ENCODE assay signal across 9 cellular contexts in the genomic region with DNA sequence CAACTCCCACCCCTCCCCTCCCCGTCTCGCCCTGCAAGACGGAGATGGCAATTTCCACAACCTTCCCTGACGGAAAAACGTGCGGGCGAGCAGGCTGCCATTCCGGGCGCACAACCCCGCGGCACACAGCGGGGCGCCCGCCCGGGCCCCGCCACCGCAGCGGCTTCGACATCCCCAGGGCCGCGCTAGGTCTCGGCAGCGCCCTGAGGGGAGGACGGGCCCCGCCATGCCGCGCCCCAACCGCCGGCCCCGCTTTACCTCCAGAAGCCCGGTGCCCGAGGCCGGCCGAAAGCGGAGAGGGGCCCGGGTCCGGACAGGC. TPM values are rescaled to one million over a fixed set of nuclear protein-coding genes. Genes with fewer than 3 reads are reported as not detected.
DNase-seq lines count a peak whose midpoint lies in the region; ATAC-seq, FAIRE-seq and TF ChIP-seq lines count a peak whose summit lies in the region.
"Had no signal": no experiment of that assay in that cellular context is flagged by ENCODE, and none has a peak within 500 bp of the region (broad histone marks: within the 10 kb centered on the region; RNA-seq: fewer than 3 reads in every experiment).

No MANE protein-coding gene starts in this region.

- H3K36me3 ChIP-seq in ACC112 (ENCODE audit: insufficient read depth, low read length) (no peaks in the 10 kb centered on the region; the same call in 1 of the 2 replicates), HUES64 (ENCODE audit: insufficient read depth, low read length) (peaks cover 2% of the 10 kb centered on the region; the same call in 1 of the 2 replicates), mesodermal cell (ENCODE audit: control insufficient read depth, insufficient read depth, low read length) (peaks cover 24% of the 10 kb centered on the region), vagina (no peaks in the 10 kb centered on the region)

- ATAC-seq in GM19328 (IDR thresholded peaks at IDR 0.05; ENCODE audit: unreplicated experiment): peak; percentile 34
- ATAC-seq in GM18867 (IDR thresholded peaks at IDR 0.05; ENCODE audit: unreplicated experiment): no peak

- DNase-seq in vagina (ENCODE audit: extremely low spot score in 2 of 2): no peak
- no peak for DNase-seq in RCC 7860 (ENCODE audit: low spot score)

- under 1% methylated on average over 37 of the region's 37 CpGs for WGBS in HUES64
- WGBS in mesodermal cell (ENCODE audit: insufficient coverage in 2 of 2), 2 experiments: 0% methylated on average over 32 to 33 of the region's 37 CpGs

- H3K79me2 ChIP-seq in ACC112 (ENCODE audit: control insufficient read depth, insufficient read depth, low read length, unreplicated experiment): peaks cover 42% of the 10 kb centered on the region

- no peak for TF ChIP-seq CTCF in vagina (IDR thresholded peaks at IDR 0.05)

- peak overlapping the region; percentile 79 for H3K9ac ChIP-seq in HUES64 (ENCODE audit: low read depth, low read length)

- no peak for TF ChIP-seq POLR2A in vagina (IDR thresholded peaks at IDR 0.05)

- H3K4me1 ChIP-seq in ACC112 (ENCODE audit: control insufficient read depth, insufficient read depth, low read length, unreplicated experiment) (peaks cover 7% of the 10 kb centered on the region), HUES64 (ENCODE audit: insufficient read depth, low read length) (peaks cover 9% of the 10 kb centered on the region; the same call in 1 of the 2 replicates), mesodermal cell (ENCODE audit: control insufficient read depth, insufficient read depth, low read length, poor library complexity, severe bottlenecking) (peaks cover 3% of the 10 kb centered on the region), vagina (peaks cover 32% of the 10 kb centered on the region)

- peak overlapping the region; percentile 96 for H3K4me3 ChIP-seq in ACC112 (ENCODE audit: low read depth, low read length)
- H3K4me3 ChIP-seq in HUES64 (ENCODE audit: low read length): peak overlapping the region; percentile 90
- peak overlapping the region; percentile 90 for H3K4me3 ChIP-seq in mesodermal cell (ENCODE audit: extremely low read depth, insufficient read depth, low read length, poor library complexity, severe bottlenecking)
- H3K4me3 ChIP-seq in vagina: peak overlapping the region; percentile 81 to 89

- intact Hi-C loops in vagina (cut with DNase I): no loop called here

- H3K9me3 ChIP-seq in HUES64 (ENCODE audit: insufficient read depth, low read depth, low read length) (peaks cover 14% of the 10 kb centered on the region; the same call in 1 of the 2 replicates), mesodermal cell (ENCODE audit: control insufficient read depth, low read length) (peaks cover 20% of the 10 kb centered on the region), vagina (no peaks in the 10 kb centered on the region)

- no peak for FAIRE-seq in RCC 7860 (lab: Jason Lieb, UNC)
- FAIRE-seq: frontal cortex had no signal

- H2AFZ ChIP-seq in ACC112 (ENCODE audit: low read length, unreplicated experiment): peak overlapping the region; percentile 74

- peak overlapping the region; percentile 75; the same call in 1 of the 2 replicates for H3K27ac ChIP-seq in ACC112 (ENCODE audit: low read depth, low read length)
- H3K27ac ChIP-seq in HUES64 (ENCODE audit: low read depth, low read length): peak overlapping the region; percentile 89; the same call in 1 of the 2 replicates
- peak overlapping the region; percentile 98 for H3K27ac ChIP-seq in cingulate gyrus (ENCODE audit: low read depth, low read length)
- peak overlapping the region; percentile 36 for H3K27ac ChIP-seq in mesodermal cell (ENCODE audit: low read depth, low read length, severe bottlenecking)
- H3K27ac ChIP-seq in vagina: peak overlapping the region; percentile 96

- H3K27me3 ChIP-seq in ACC112 (ENCODE audit: insufficient read depth, low read length): no peaks in the 10 kb centered on the region
- peaks cover 16% of the 10 kb centered on the region for H3K27me3 ChIP-seq in HUES64 (ENCODE audit: insufficient read depth, low read length)
- no peaks in the 10 kb centered on the region for H3K27me3 ChIP-seq in vagina

RNA-seq across cellular contexts. Expression of a gene that starts 0.5 kb away (rescaled TPM):
- 41.4 TPM for polyA plus RNA-seq in HUES64 (2013, experiment 1 of 2)
- polyA plus RNA-seq in HUES64 (2013, experiment 2 of 2): 47.2 TPM
- polyA plus RNA-seq in mesodermal cell (2013, experiment 1 of 2): 42.1 TPM
- 35.3 TPM for polyA plus RNA-seq in mesodermal cell (2013, experiment 2 of 2)
- total RNA-seq in vagina: 13.3 TPM

RNA-seq across cellular contexts. Expression of a gene that starts 18.1 kb away (rescaled TPM):
- 0.45 TPM for polyA plus RNA-seq in HUES64 (2013, experiment 1 of 2)
- 0.89 TPM for polyA plus RNA-seq in HUES64 (2013, experiment 2 of 2)
- 0.44 TPM for polyA plus RNA-seq in mesodermal cell (2013, experiment 1 of 2)
- polyA plus RNA-seq in mesodermal cell (2013, experiment 2 of 2): 0.30 TPM
- total RNA-seq in vagina: not detected

Comparison
In these comparisons a context has a peak if more than half of its experiments do, and no peak if none do; other contexts are left out.
1. H3K27ac ChIP-seq: peak in every context shown above with its lines; median percentile 98 in cingulate gyrus; 96 in vagina; 89 in HUES64; 75 in ACC112; 36 in mesodermal cell.